20 cellular contexts compared by ENCODE assay signal in genomic region chr2:239879423-239880084, GRCh38.
DNase-seq lines count a peak whose midpoint lies in the region; ATAC-seq and TF ChIP-seq lines count a peak whose summit lies in the region.
"Had no signal": no experiment of that assay in that cellular context is flagged by ENCODE, and none has a peak within 500 bp of the region (broad histone marks: within the 10 kb centered on the region; RNA-seq: fewer than 3 reads in every experiment).

No MANE protein-coding gene starts in this region.

- peaks cover 25% of the 10 kb centered on the region for H3K27me3 Mint-ChIP-seq in T-helper 17 cell

- no peaks in the 10 kb centered on the region for H3K27me3 ChIP-seq in lung (ENCODE audit: control insufficient read depth, insufficient read depth)

- H3K36me3 ChIP-seq in lung (ENCODE audit: control insufficient read depth in 2 of 2, insufficient read depth in 2 of 2, low read length in 2 of 2), result no peaks in the 10 kb centered on the region

- ATAC-seq in T-helper 17 cell (no peak), lung (ENCODE audit: insufficient read depth, low FRiP score) (no peak)
- ATAC-seq: A549, HCT116, Panc1 had no signal

- peaks cover 0 to 5% of the 10 kb centered on the region in 2 donors for H3K4me1 ChIP-seq in lung (ENCODE audit: control insufficient read depth in 2 of 2, insufficient read depth in 2 of 2, low read length in 2 of 2)
- H3K4me1 ChIP-seq: A549 had no signal

- TF ChIP-seq CTCF in lung (IDR thresholded peaks at IDR 0.05; ENCODE audit: control extremely low read depth, extremely low read depth) (no peak), RWPE1 (conservative IDR thresholded peaks at IDR 0.05; ENCODE audit: low read depth) (no peak)

- H3K4me3 Mint-ChIP-seq in T-helper 17 cell, result no peak overlapping the region

- POLR2A ChIA-PET in RWPE1 (lab: Yijun Ruan, JAX; ENCODE audit: low non-redundant PET), result no interaction called here

- CTCF ChIA-PET in RWPE1 (lab: Yijun Ruan, JAX), result interaction anchor here (0.8 kb wide), 1 partner anchor 55 kb away, joined by 3 read pairs; no protein-coding TSS in a partner anchor

- H3K4me3 ChIP-seq in lung, result no peak overlapping the region
- H3K4me3 ChIP-seq: A549 had no signal

- no peak overlapping the region for H3K27ac ChIP-seq in lung (ENCODE audit: low read depth in 1 of 2, low read length in 1 of 2)
- no peak overlapping the region for H3K27ac ChIP-seq in RWPE1
- H3K27ac ChIP-seq: A549, HL-60 had no signal

- H3K9me3 ChIP-seq in T-helper 17 cell (ENCODE audit: control insufficient read depth, low read length, poor library complexity, severe bottlenecking) (no peaks in the 10 kb centered on the region), lung (ENCODE audit: control insufficient read depth in 2 of 2, insufficient read depth in 1 of 2, low read length in 1 of 2) (peaks cover 0 to 8% of the 10 kb centered on the region in 2 donors)

- WGBS in lung, 2 donors, result 54 to 79% methylated on average over 11 of the region's 11 CpGs

- H3K4me1 Mint-ChIP-seq in T-helper 17 cell, result peaks cover 17% of the 10 kb centered on the region

- peak; percentile 13 for DNase-seq in activated CD8-positive, alpha-beta memory T cell treated with anti-CD3 and anti-CD28 coated beads, Interleukin-2, amount 50 U/mL, for 48 hours
- DNase-seq in activated CD8-positive, alpha-beta memory T cell treated with anti-CD3 and anti-CD28 coated beads, Interleukin-2, amount 50 U/mL, for 4 hours, result no peak
- DNase-seq in T-helper 17 cell (no peak), lung (ENCODE audit: low spot score) (peak; percentile 5), ureter (ENCODE audit: low spot score) (peak; percentile 15), NCI-H128 (lab: John Stamatoyannopoulos, UW; ENCODE audit: unreplicated experiment) (no peak), RWPE1 (ENCODE audit: low spot score) (no peak), SW 1271 (lab: John Stamatoyannopoulos, UW) (no peak)
- DNase-seq: C1 segment of cervical spinal cord, DMS79 treated with DMSO at 0.1 percent for 48 hours, NCI-H1092 treated with DMSO at 0.1 percent for 48 hours, NCI-H1694 treated with DMSO at 0.1 percent for 48 hours, NCI-H2107, NCI-H2227 treated with DMSO at 0.1 percent for 48 hours, NCI-H524, Right ventricle myocardium superior had no signal

- no peaks in the 10 kb centered on the region for H3K36me3 Mint-ChIP-seq in T-helper 17 cell (ENCODE audit: low read depth)

- peak overlapping the region; percentile 90 for H3K27ac Mint-ChIP-seq in T-helper 17 cell

Comparison
In these comparisons a context has a peak if more than half of its experiments do, and no peak if none do; other contexts are left out.
1. DNase-seq: peak in activated CD8-positive, alpha-beta memory T cell treated with anti-CD3 and anti-CD28 coated beads, Interleukin-2, amount 50 U/mL, for 48 hours (single experiment), lung (single experiment) and ureter (single experiment); none in activated CD8-positive, alpha-beta memory T cell treated with anti-CD3 and anti-CD28 coated beads, Interleukin-2, amount 50 U/mL, for 4 hours (single experiment), T-helper 17 cell (0 of 3), NCI-H128 (single experiment), RWPE1 (single experiment) and SW 1271 (0 of 2).